Comparison of ENCODE assay signal across 1 cellular context in genomic region chr17:58412910-58413630, GRCh38.
TF ChIP-seq lines count a peak whose summit lies in the region.

No MANE protein-coding gene starts in this region.

TF ChIP-seq in HepG2, 621 proteins besides CTCF, POLR2A, EP300 and RAD21 (continued from another document and continues in another):
- TF ChIP-seq PRDM4 (CRISPR knock-in tag; IDR thresholded peaks at IDR 0.05; ENCODE audit: borderline replicate concordance) = no peak
- TF ChIP-seq HIVEP1 (CRISPR knock-in tag; IDR thresholded peaks at IDR 0.05) = no peak
- no peak for TF ChIP-seq ZKSCAN5 (CRISPR knock-in tag; IDR thresholded peaks at IDR 0.05)
- peak; percentile 23; the same call in 1 of the 2 replicates for TF ChIP-seq KLF9 (CRISPR knock-in tag; IDR thresholded peaks at IDR 0.05; ENCODE audit: low read depth)
- peak; percentile 64; the same call in 1 of the 2 replicates for TF ChIP-seq GFI1 (CRISPR knock-in tag; IDR thresholded peaks at IDR 0.05; ENCODE audit: borderline replicate concordance)
- TF ChIP-seq ZUFSP (CRISPR knock-in tag; IDR thresholded peaks at IDR 0.05; ENCODE audit: borderline replicate concordance) = no peak
- no peak for TF ChIP-seq ZSCAN25 (CRISPR knock-in tag; IDR thresholded peaks at IDR 0.05)
- TF ChIP-seq PCBP2 (optimal IDR thresholded peaks at IDR 0.05; ENCODE audit: low read depth, low read length, poor library complexity, severe bottlenecking) = no peak
- TF ChIP-seq YEATS4 (CRISPR knock-in tag; IDR thresholded peaks at IDR 0.05; ENCODE audit: borderline replicate concordance) = no peak
- TF ChIP-seq SNAPC4 (CRISPR knock-in tag; IDR thresholded peaks at IDR 0.05) = no peak
- no peak for TF ChIP-seq ATRX (CRISPR knock-in tag; IDR thresholded peaks at IDR 0.05; ENCODE audit: borderline replicate concordance)
- TF ChIP-seq E2F2 (CRISPR knock-in tag; IDR thresholded peaks at IDR 0.05; ENCODE audit: borderline replicate concordance) = no peak
- no peak for TF ChIP-seq SETDB1 (CRISPR knock-in tag; IDR thresholded peaks at IDR 0.05; ENCODE audit: borderline replicate concordance)
- no peak for TF ChIP-seq PRPF4 (IDR thresholded peaks at IDR 0.05; ENCODE audit: low read depth, low read length, poor library complexity, severe bottlenecking)
- TF ChIP-seq HHEX (CRISPR knock-in tag; IDR thresholded peaks at IDR 0.05) = no peak
- TF ChIP-seq MZF1 (CRISPR knock-in tag; IDR thresholded peaks at IDR 0.05; ENCODE audit: borderline replicate concordance) = no peak
- no peak for TF ChIP-seq PHF20 (CRISPR knock-in tag; IDR thresholded peaks at IDR 0.05)
- TF ChIP-seq TSC22D2 (CRISPR knock-in tag; IDR thresholded peaks at IDR 0.05; ENCODE audit: borderline replicate concordance) = no peak
- TF ChIP-seq TARDBP (CRISPR knock-in tag; IDR thresholded peaks at IDR 0.05) = 0 out of 2 replicates have a peak, but pooled peaks have one; percentile 59
- peak; percentile 59; the same call in 1 of the 2 replicates for TF ChIP-seq FOXO1 (CRISPR knock-in tag; IDR thresholded peaks at IDR 0.05)
- TF ChIP-seq ARHGAP35 (CRISPR knock-in tag; IDR thresholded peaks at IDR 0.05; ENCODE audit: borderline replicate concordance) = no peak
- no peak for TF ChIP-seq SKIL (CRISPR knock-in tag; IDR thresholded peaks at IDR 0.05; ENCODE audit: borderline replicate concordance)
- TF ChIP-seq TFDP2 (CRISPR knock-in tag; IDR thresholded peaks at IDR 0.05) = no peak; the same call in 1 of the 2 replicates
- TF ChIP-seq ZNF17 (CRISPR knock-in tag; IDR thresholded peaks at IDR 0.05) = no peak
- no peak for TF ChIP-seq SP1 (IDR thresholded peaks at IDR 0.05)
- no peak for TF ChIP-seq SP1 (CRISPR knock-in tag; IDR thresholded peaks at IDR 0.05)
- no peak for TF ChIP-seq HOXA5 (CRISPR knock-in tag; IDR thresholded peaks at IDR 0.05)
- TF ChIP-seq KDM3A (CRISPR knock-in tag; IDR thresholded peaks at IDR 0.05; ENCODE audit: low read depth) = no peak
- TF ChIP-seq ZNF460 (CRISPR knock-in tag; IDR thresholded peaks at IDR 0.05; ENCODE audit: borderline replicate concordance) = no peak
- no peak for TF ChIP-seq ZBTB7A (CRISPR knock-in tag; IDR thresholded peaks at IDR 0.05)
- peak; percentile 60; the same call in 1 of the 2 replicates for TF ChIP-seq ZNF841 (CRISPR knock-in tag; IDR thresholded peaks at IDR 0.05; ENCODE audit: borderline replicate concordance)
- no peak for TF ChIP-seq ATF6 (CRISPR knock-in tag; conservative IDR thresholded peaks at IDR 0.05)
- no peak; the same call in 1 of the 2 replicates for TF ChIP-seq MXD4 (CRISPR knock-in tag; IDR thresholded peaks at IDR 0.05)
- no peak for TF ChIP-seq KLF15 (CRISPR knock-in tag; IDR thresholded peaks at IDR 0.05; ENCODE audit: borderline replicate concordance)
- no peak for TF ChIP-seq U2AF2 (IDR thresholded peaks at IDR 0.05; ENCODE audit: low read depth, low read length)
- TF ChIP-seq HDAC6 (IDR thresholded peaks at IDR 0.05; ENCODE audit: low read depth, low read length) = no peak
- no peak for TF ChIP-seq SRSF9 (IDR thresholded peaks at IDR 0.05; ENCODE audit: borderline replicate concordance, insufficient read depth, low read depth, low read length, poor library complexity, severe bottlenecking)
- TF ChIP-seq ATF1 (CRISPR knock-in tag; IDR thresholded peaks at IDR 0.05) = 0 out of 2 replicates have a peak, but pooled peaks have one; percentile 20
- no peak for TF ChIP-seq KLF13 (CRISPR knock-in tag; IDR thresholded peaks at IDR 0.05)
- no peak for TF ChIP-seq ZNF234 (CRISPR knock-in tag; conservative IDR thresholded peaks at IDR 0.05)
- TF ChIP-seq MIER3 (CRISPR knock-in tag; IDR thresholded peaks at IDR 0.05; ENCODE audit: borderline replicate concordance) = peak; percentile 55; the same call in 1 of the 2 replicates
- no peak for TF ChIP-seq ZNF232 (CRISPR knock-in tag; IDR thresholded peaks at IDR 0.05; ENCODE audit: borderline replicate concordance)
- TF ChIP-seq XBP1 (CRISPR knock-in tag; IDR thresholded peaks at IDR 0.05) = no peak
- TF ChIP-seq ZNF362 (CRISPR knock-in tag; IDR thresholded peaks at IDR 0.05; ENCODE audit: borderline replicate concordance) = peak; percentile 37; the same call in 1 of the 2 replicates
- no peak for TF ChIP-seq FIP1L1 (IDR thresholded peaks at IDR 0.05; ENCODE audit: borderline replicate concordance, insufficient read depth, low read depth, low read length)
- no peak for TF ChIP-seq TEF (CRISPR knock-in tag; IDR thresholded peaks at IDR 0.05)
- no peak for TF ChIP-seq ZNF543 (CRISPR knock-in tag; IDR thresholded peaks at IDR 0.05)
- TF ChIP-seq FOXK1 (CRISPR knock-in tag; IDR thresholded peaks at IDR 0.05; ENCODE audit: borderline replicate concordance, low read depth) = no peak; the same call in 1 of the 2 replicates
- TF ChIP-seq ZNF343 (CRISPR knock-in tag; IDR thresholded peaks at IDR 0.05) = no peak
